10 cellular contexts compared by ENCODE assay signal in the genomic region with DNA sequence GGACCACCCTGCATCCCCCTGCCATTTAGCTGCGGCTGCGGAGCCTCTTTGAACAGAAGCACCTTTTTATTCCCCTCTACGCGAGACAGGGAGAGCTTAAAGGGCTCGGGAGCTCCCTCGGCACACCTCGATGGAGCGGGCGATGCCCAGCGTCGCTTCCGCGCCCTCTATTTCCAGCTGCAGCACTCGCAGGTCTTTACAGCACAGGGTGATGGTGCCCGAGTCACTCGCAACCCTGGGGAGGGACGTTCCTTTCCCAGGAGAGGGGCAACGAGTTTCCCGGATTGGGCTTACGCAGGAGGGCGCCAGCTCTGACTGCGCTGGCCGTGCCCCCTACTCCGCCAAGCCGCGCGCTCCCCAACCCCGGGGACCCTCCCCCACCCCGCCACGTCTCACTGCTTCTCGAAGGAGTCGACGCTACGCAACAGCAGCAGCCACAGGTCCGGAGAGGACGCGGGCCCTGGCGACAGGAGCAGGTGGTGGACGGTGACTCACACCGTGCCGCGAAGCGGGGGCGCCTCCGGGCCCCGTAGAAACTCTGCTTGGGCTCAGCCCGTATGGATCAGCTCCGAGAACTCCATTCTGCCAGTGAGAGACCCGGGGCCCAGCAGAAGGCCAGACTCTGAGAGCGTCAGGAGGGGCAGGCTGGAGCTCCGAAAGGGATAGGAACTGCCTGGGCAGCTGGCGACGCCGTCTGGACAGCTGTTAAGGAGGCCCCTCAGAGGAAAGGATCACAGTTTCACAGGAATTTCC. TPM values are rescaled to one million over a fixed set of nuclear protein-coding genes. Genes with fewer than 3 reads are reported as not detected.
DNase-seq lines count a peak whose midpoint lies in the region; ATAC-seq and TF ChIP-seq lines count a peak whose summit lies in the region.
"Had no signal": no experiment of that assay in that cellular context is flagged by ENCODE, and none has a peak within 500 bp of the region (broad histone marks: within the 10 kb centered on the region; RNA-seq: fewer than 3 reads in every experiment).

No MANE protein-coding gene starts in this region.

- peaks cover under 1% of the 10 kb centered on the region for H3K36me3 Mint-ChIP-seq in T-helper 1 cell treated with Interleukin-12 subunit alpha and Interleukin-12 subunit beta and Interleukin-4 antibody, amounts not matched to agents 30 μg/mL and 1 μg/mL, for 36 hours (ENCODE audit: low read depth)

- TF ChIP-seq CTCF in lung (IDR thresholded peaks at IDR 0.05; ENCODE audit: control extremely low read depth, extremely low read depth) = no peak

- DNase-seq in NCI-H2081 (lab: John Stamatoyannopoulos, UW) (peak; percentile 28 to 65), NCI-H2081 treated with DMSO at 0.1 percent for 48 hours (lab: John Stamatoyannopoulos, UW) (no peak), HS-27A (ENCODE audit: low read depth) (peak; percentile 46), lung (ENCODE audit: low spot score) (peak; percentile 49)
- DNase-seq in stimulated activated naive CD8-positive, alpha-beta T cell treated with anti-CD3 and anti-CD28 coated beads, Interleukin-15, Interleukin-2, amounts not matched to agents 100 U/mL and 50 U/mL, for 24 hours = peak; percentile 57
- no peak for DNase-seq in effector CD8-positive, alpha-beta T cell (lab: John Stamatoyannopoulos, UW)
- DNase-seq: DND-41 had no signal

- H3K27ac ChIP-seq in ectodermal cell (ENCODE audit: insufficient read depth, low read depth, low read length, poor library complexity, severe bottlenecking) = peak overlapping the region; percentile 61
- H3K27ac ChIP-seq in lung (ENCODE audit: low read depth in 1 of 2, low read length in 1 of 2) = peak overlapping the region; percentile 71 to 75

- peak overlapping the region; percentile 82 for H3K4me3 ChIP-seq in ectodermal cell (ENCODE audit: insufficient read depth, low read depth, low read length)
- H3K4me3 ChIP-seq in lung = peak overlapping the region; percentile 50

- no peaks in the 10 kb centered on the region for H3K27me3 Mint-ChIP-seq in T-helper 1 cell treated with Interleukin-12 subunit alpha and Interleukin-12 subunit beta and Interleukin-4 antibody, amounts not matched to agents 30 μg/mL and 1 μg/mL, for 36 hours (ENCODE audit: low read depth)

- H3K27ac Mint-ChIP-seq in T-helper 1 cell treated with Interleukin-12 subunit alpha and Interleukin-12 subunit beta and Interleukin-4 antibody, amounts not matched to agents 30 μg/mL and 1 μg/mL, for 36 hours = no peak overlapping the region

- ATAC-seq in lung (ENCODE audit: insufficient read depth, low FRiP score) = peak; percentile 60
- peak; percentile 71 for ATAC-seq in stimulated activated naive CD8-positive, alpha-beta T cell treated with anti-CD3 and anti-CD28 coated beads, Interleukin-15, Interleukin-2, amounts not matched to agents 100 U/mL and 50 U/mL, for 24 hours

- peak overlapping the region; percentile 81 for H3K4me3 Mint-ChIP-seq in T-helper 1 cell treated with Interleukin-12 subunit alpha and Interleukin-12 subunit beta and Interleukin-4 antibody, amounts not matched to agents 30 μg/mL and 1 μg/mL, for 36 hours

- H3K4me1 Mint-ChIP-seq in T-helper 1 cell treated with Interleukin-12 subunit alpha and Interleukin-12 subunit beta and Interleukin-4 antibody, amounts not matched to agents 30 μg/mL and 1 μg/mL, for 36 hours (ENCODE audit: low read depth) = peaks cover 3% of the 10 kb centered on the region

- H3K36me3 ChIP-seq in ectodermal cell (ENCODE audit: control insufficient read depth, insufficient read depth, low read length) (no peaks in the 10 kb centered on the region), lung (ENCODE audit: control insufficient read depth in 2 of 2, insufficient read depth in 2 of 2, low read length in 2 of 2) (no peaks in the 10 kb centered on the region)

- no peaks in the 10 kb centered on the region for H3K27me3 ChIP-seq in ectodermal cell (ENCODE audit: control insufficient read depth, insufficient read depth, low read length, poor library complexity, severe bottlenecking)
- H3K27me3 ChIP-seq in lung (ENCODE audit: control insufficient read depth, insufficient read depth) = no peaks in the 10 kb centered on the region

- H3K4me1 ChIP-seq in ectodermal cell (ENCODE audit: control insufficient read depth, insufficient read depth, low read length) (peaks cover 11% of the 10 kb centered on the region), lung (ENCODE audit: control insufficient read depth in 2 of 2, insufficient read depth in 2 of 2, low read length in 2 of 2) (no peaks in the 10 kb centered on the region)

- 0 to 1% methylated on average over 54 of the region's 54 CpGs for WGBS in ectodermal cell, 2 experiments
- WGBS in lung, 2 donors = 1 to 2% methylated on average over 54 of the region's 54 CpGs

- H3K9me3 Mint-ChIP-seq in T-helper 1 cell treated with Interleukin-12 subunit alpha and Interleukin-12 subunit beta and Interleukin-4 antibody, amounts not matched to agents 30 μg/mL and 1 μg/mL, for 36 hours = no peaks in the 10 kb centered on the region

- H3K9me3 ChIP-seq in ectodermal cell (ENCODE audit: control insufficient read depth, low read length) = no peaks in the 10 kb centered on the region
- no peaks in the 10 kb centered on the region for H3K9me3 ChIP-seq in lung (ENCODE audit: control insufficient read depth in 2 of 2, insufficient read depth in 1 of 2, low read length in 1 of 2)

RNA-seq across cellular contexts. Expression of gene FAM167B, which starts 5.8 kb away (rescaled TPM):
- 4.8 TPM for polyA plus RNA-seq in ectodermal cell (2013, experiment 1 of 4)
- polyA plus RNA-seq in ectodermal cell (2013, experiment 2 of 4) = 4.2 TPM
- polyA plus RNA-seq in ectodermal cell (2013, experiment 3 of 4) = 4.3 TPM
- polyA plus RNA-seq in ectodermal cell (2013, experiment 4 of 4) = 3.8 TPM
- 1 to 10 TPM; 2.6 to 5.4 TPM for total RNA-seq in lung
- polyA plus RNA-seq in lung = 10 to 100 TPM in 1 of 2 donors, 1 to 10 TPM in 1; 5.9 to 30.5 TPM

RNA-seq across cellular contexts. Expression of gene LCK, which starts 9.9 kb away (rescaled TPM):
- not detected for polyA plus RNA-seq in ectodermal cell (2013, experiment 1 of 4)
- polyA plus RNA-seq in ectodermal cell (2013, experiment 2 of 4) = 0.36 TPM
- not detected for polyA plus RNA-seq in ectodermal cell (2013, experiment 3 of 4)
- not detected for polyA plus RNA-seq in ectodermal cell (2013, experiment 4 of 4)
- total RNA-seq in lung = 1 to 10 TPM; 3.5 to 8.9 TPM
- 1 to 10 TPM; 2.4 to 5.0 TPM for polyA plus RNA-seq in lung

RNA-seq across cellular contexts. Expression of gene EIF3I, which starts 19.0 kb away (rescaled TPM):
- 215 TPM for polyA plus RNA-seq in ectodermal cell (2013, experiment 1 of 4)
- polyA plus RNA-seq in ectodermal cell (2013, experiment 2 of 4) = 211 TPM
- 201 TPM for polyA plus RNA-seq in ectodermal cell (2013, experiment 3 of 4)
- polyA plus RNA-seq in ectodermal cell (2013, experiment 4 of 4) = 205 TPM
- total RNA-seq in lung = 100 to 1,000 TPM in 1 of 2 donors, 10 to 100 TPM in 1; 81.0 to 153 TPM
- 100 to 1,000 TPM; 218 to 255 TPM for polyA plus RNA-seq in lung

RNA-seq across cellular contexts. Expression of gene TMEM234, which starts 19.0 kb away (rescaled TPM):
- 12.5 TPM for polyA plus RNA-seq in ectodermal cell (2013, experiment 1 of 4)
- 15.7 TPM for polyA plus RNA-seq in ectodermal cell (2013, experiment 2 of 4)
- polyA plus RNA-seq in ectodermal cell (2013, experiment 3 of 4) = 11.5 TPM
- polyA plus RNA-seq in ectodermal cell (2013, experiment 4 of 4) = 13.5 TPM
- 10 to 100 TPM; 29.8 to 30.2 TPM for total RNA-seq in lung
- polyA plus RNA-seq in lung = 10 to 100 TPM; 17.1 to 17.5 TPM

RNA-seq across cellular contexts. Expression of gene DCDC2B, which starts 32.3 kb away (rescaled TPM):
- polyA plus RNA-seq in ectodermal cell (2013, experiment 1 of 4) = not detected
- polyA plus RNA-seq in ectodermal cell (2013, experiment 2 of 4) = not detected
- polyA plus RNA-seq in ectodermal cell (2013, experiment 3 of 4) = not detected
- polyA plus RNA-seq in ectodermal cell (2013, experiment 4 of 4) = not detected
- total RNA-seq in lung = 1 to 10 TPM; 7.2 to 10.0 TPM
- 1 to 10 TPM; 3.5 to 4.3 TPM for polyA plus RNA-seq in lung
- total RNA-seq: dermis microvascular lymphatic vessel endothelial cell had no signal

Comparison
In these comparisons a context has a peak if more than half of its experiments do, and no peak if none do; other contexts are left out.
1. DNase-seq: peak in NCI-H2081 (2 of 2), HS-27A (single experiment), lung (single experiment) and stimulated activated naive CD8-positive, alpha-beta T cell treated with anti-CD3 and anti-CD28 coated beads, Interleukin-15, Interleukin-2, amounts not matched to agents 100 U/mL and 50 U/mL, for 24 hours (single experiment); none in NCI-H2081 treated with DMSO at 0.1 percent for 48 hours (single experiment) and effector CD8-positive, alpha-beta T cell (single experiment).